In genomic region chr2:7634370-7634769, GRCh38 we compare ENCODE assay signal across 22 cellular contexts.
DNase-seq lines count a peak whose midpoint lies in the region; ATAC-seq and TF ChIP-seq lines count a peak whose summit lies in the region.
"Had no signal": no experiment of that assay in that cellular context is flagged by ENCODE, and none has a peak within 500 bp of the region (broad histone marks: within the 10 kb centered on the region; RNA-seq: fewer than 3 reads in every experiment).

No MANE protein-coding gene starts in this region.

- H3K4me3 ChIP-seq in esophagus squamous epithelium, result no peak overlapping the region
- H3K4me3 ChIP-seq: ascending aorta, PC-9 had no signal

- 56 to 62% methylated on average over 6 of the region's 6 CpGs for WGBS in esophagus squamous epithelium, 2 donors

- intact Hi-C loops in esophagus squamous epithelium (cut with DNase I), result no loop called here

- peak; percentile 84 for DNase-seq in DMS153 treated with DMSO at 0.1 percent for 48 hours (lab: John Stamatoyannopoulos, UW; ENCODE audit: unreplicated experiment)
- peak; percentile 87 for DNase-seq in NCI-H1436 (lab: John Stamatoyannopoulos, UW)
- DNase-seq in NCI-H2227 treated with DMSO at 0.1 percent for 48 hours (lab: John Stamatoyannopoulos, UW), result peak; percentile 55
- peak; percentile 23 for DNase-seq in SK-N-DZ (ENCODE audit: low spot score)
- DNase-seq in SIG-M5 (lab: John Stamatoyannopoulos, UW), result no peak
- DNase-seq in esophagus squamous epithelium (lab: John Stamatoyannopoulos, UW), result no peak
- no peak for DNase-seq in stimulated activated CD4-positive, alpha-beta T cell treated with anti-CD3 and anti-CD28 coated beads, Interleukin-12 subunit alpha, Interleukin-12 subunit beta, amount 100 ng/mL, for 4 hours
- DNase-seq: activated CD4-positive, CD25-positive, alpha-beta regulatory T cell treated with anti-CD3 and anti-CD28 coated beads, Interleukin-2, amount 50 U/mL, for 72 hours; activated CD8-positive, alpha-beta memory T cell treated with anti-CD3 and anti-CD28 coated beads for 24 hours; activated naive CD4-positive, alpha-beta T cell treated with anti-CD3 and anti-CD28 coated beads, Interleukin-2, amount 50 U/mL, for 16 hours; activated T-cell treated with anti-CD3 and anti-CD28 coated beads, Interleukin-2, amount 50 U/mL, for 48 hours; CD8-positive, alpha-beta memory T cell; effector memory CD4-positive, alpha-beta T cell; PC-9; posterior cingulate gyrus; stimulated activated CD4-positive, alpha-beta T cell treated with anti-CD3 and anti-CD28 coated beads, Interleukin-2, amount 100 ng/mL, for 24 hours; stimulated activated naive CD8-positive, alpha-beta T cell treated with anti-CD3 and anti-CD28 coated beads, Interleukin-15, Interleukin-2, amounts not matched to agents 100 U/mL and 50 U/mL, for 24 hours; trophoblast cell had no signal

- no peaks in the 10 kb centered on the region for H3K36me3 ChIP-seq in esophagus squamous epithelium
- H3K36me3 ChIP-seq: ascending aorta had no signal

- H3K9me3 ChIP-seq in esophagus squamous epithelium, result no peaks in the 10 kb centered on the region
- H3K9me3 ChIP-seq: ascending aorta had no signal

- H3K27me3 ChIP-seq in esophagus squamous epithelium, result peaks cover 0 to 6% (median 0%) of the 10 kb centered on the region in 4 donors
- H3K27me3 ChIP-seq: ascending aorta had no signal

- no peaks in the 10 kb centered on the region for H3K4me1 ChIP-seq in esophagus squamous epithelium
- H3K4me1 ChIP-seq: ascending aorta had no signal

- ATAC-seq in HG03571 (IDR thresholded peaks at IDR 0.05; ENCODE audit: unreplicated experiment), result no peak
- ATAC-seq: HepG2; left lobe of liver; stimulated activated naive CD8-positive, alpha-beta T cell treated with anti-CD3 and anti-CD28 coated beads, Interleukin-15, Interleukin-2, amounts not matched to agents 100 U/mL and 50 U/mL, for 24 hours had no signal

- TF ChIP-seq POLR2A in esophagus squamous epithelium (IDR thresholded peaks at IDR 0.05), result no peak

- H3K27ac ChIP-seq in esophagus squamous epithelium, result no peak overlapping the region
- H3K27ac ChIP-seq: ascending aorta, PC-9 had no signal

- TF ChIP-seq CTCF in esophagus squamous epithelium (IDR thresholded peaks at IDR 0.05), result no peak

Comparison
In these comparisons a context has a peak if more than half of its experiments do, and no peak if none do; other contexts are left out.
1. DNase-seq: peak in DMS153 treated with DMSO at 0.1 percent for 48 hours (single experiment), NCI-H1436 (single experiment), NCI-H2227 treated with DMSO at 0.1 percent for 48 hours (single experiment) and SK-N-DZ (single experiment); none in SIG-M5 (single experiment), esophagus squamous epithelium (single experiment) and stimulated activated CD4-positive, alpha-beta T cell treated with anti-CD3 and anti-CD28 coated beads, Interleukin-12 subunit alpha, Interleukin-12 subunit beta, amount 100 ng/mL, for 4 hours (single experiment).